Comparison of ENCODE assay signal across 8 cellular contexts in the genomic region with DNA sequence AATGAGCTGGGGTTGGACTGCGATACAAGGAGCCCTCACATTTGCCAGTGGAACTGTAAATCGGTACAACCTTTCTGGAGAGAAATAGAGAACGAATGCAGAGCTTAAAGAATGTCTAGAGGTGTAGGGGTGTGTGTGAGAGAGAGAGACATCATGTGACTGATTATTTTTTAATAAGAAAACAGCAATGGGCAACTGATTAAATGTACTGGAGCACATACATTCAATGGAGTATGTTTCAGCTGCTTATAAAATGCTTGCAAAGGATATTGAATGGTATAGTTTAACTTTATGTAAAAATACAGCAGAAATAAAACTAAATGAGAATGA. TPM values are rescaled to one million over a fixed set of nuclear protein-coding genes. Genes with fewer than 3 reads are reported as not detected.
DNase-seq lines count a peak whose midpoint lies in the region; ATAC-seq lines count a peak whose summit lies in the region.

No MANE protein-coding gene starts in this region.

- H3K27me3 ChIP-seq in HUES6 (ENCODE audit: control insufficient read depth, insufficient read depth, low read length), result no peaks in the 10 kb centered on the region
- H3K27me3 ChIP-seq in naive thymus-derived CD4-positive, alpha-beta T cell (ENCODE audit: control insufficient read depth in 2 of 2, insufficient read depth in 2 of 2, low read length in 2 of 2), result no peaks in the 10 kb centered on the region

- CTCF ChIA-PET in naive thymus-derived CD4-positive, alpha-beta T cell (lab: Charles Lee), result interaction anchor here (0.6 kb wide), 1 partner anchor 500 kb away, joined by 3 read pairs; no protein-coding TSS in a partner anchor

- peak overlapping the region; percentile 82 for H3K9ac ChIP-seq in HUES6 (ENCODE audit: low read length)

- peak overlapping the region; percentile 83 for H3K4me3 Mint-ChIP-seq in dendritic cell treated with granulocyte-macrophage colony-stimulating factor and Interleukin-4, amounts not matched to agents 40 ng/mL and 50 ng/mL, for 4 days
- H3K4me3 Mint-ChIP-seq in naive thymus-derived CD4-positive, alpha-beta T cell, result peak overlapping the region; percentile 37 to 82 (median 64)

- H3K9me3 ChIP-seq in HUES6 (ENCODE audit: control insufficient read depth, insufficient read depth, low read depth, low read length), result no peaks in the 10 kb centered on the region
- no peaks in the 10 kb centered on the region for H3K9me3 ChIP-seq in naive thymus-derived CD4-positive, alpha-beta T cell (ENCODE audit: control insufficient read depth in 2 of 3, low read length in 3 of 3)

- peak overlapping the region; percentile 93 for H3K4me3 ChIP-seq in HUES6 (ENCODE audit: low read depth, low read length)
- H3K4me3 ChIP-seq in naive thymus-derived CD4-positive, alpha-beta T cell (ENCODE audit: low read length), result peak overlapping the region; percentile 44

- peaks cover 3% of the 10 kb centered on the region for H3K4me1 ChIP-seq in HUES6 (ENCODE audit: control insufficient read depth, insufficient read depth, low read length)
- no peaks in the 10 kb centered on the region for H3K4me1 ChIP-seq in naive thymus-derived CD4-positive, alpha-beta T cell (ENCODE audit: control insufficient read depth in 2 of 2, insufficient read depth in 2 of 2, low read length in 2 of 2)

- peak overlapping the region; percentile 82 for H3K27ac Mint-ChIP-seq in dendritic cell treated with granulocyte-macrophage colony-stimulating factor and Interleukin-4, amounts not matched to agents 40 ng/mL and 50 ng/mL, for 4 days
- no peak overlapping the region for H3K27ac Mint-ChIP-seq in naive thymus-derived CD4-positive, alpha-beta T cell

- H3K9me3 Mint-ChIP-seq in dendritic cell treated with granulocyte-macrophage colony-stimulating factor and Interleukin-4, amounts not matched to agents 40 ng/mL and 50 ng/mL, for 4 days, result no peaks in the 10 kb centered on the region
- no peaks in the 10 kb centered on the region for H3K9me3 Mint-ChIP-seq in naive thymus-derived CD4-positive, alpha-beta T cell

- POLR2A ChIA-PET in naive thymus-derived CD4-positive, alpha-beta T cell (lab: Charles Lee), result no interaction called here

- no peaks in the 10 kb centered on the region for H3K36me3 ChIP-seq in HUES6 (ENCODE audit: control insufficient read depth, insufficient read depth, low read length)
- H3K36me3 ChIP-seq in naive thymus-derived CD4-positive, alpha-beta T cell (ENCODE audit: control insufficient read depth in 2 of 3, insufficient read depth in 3 of 3, low read length in 3 of 3), result no peaks in the 10 kb centered on the region

- no peaks in the 10 kb centered on the region for H3K36me3 Mint-ChIP-seq in dendritic cell treated with granulocyte-macrophage colony-stimulating factor and Interleukin-4, amounts not matched to agents 40 ng/mL and 50 ng/mL, for 4 days (ENCODE audit: low read depth)
- H3K36me3 Mint-ChIP-seq in naive thymus-derived CD4-positive, alpha-beta T cell, result no peaks in the 10 kb centered on the region

- no peaks in the 10 kb centered on the region for H3K27me3 Mint-ChIP-seq in dendritic cell treated with granulocyte-macrophage colony-stimulating factor and Interleukin-4, amounts not matched to agents 40 ng/mL and 50 ng/mL, for 4 days
- H3K27me3 Mint-ChIP-seq in naive thymus-derived CD4-positive, alpha-beta T cell, result peaks cover 23 to 40% (median 29%) of the 10 kb centered on the region in 5 donors

- H3K27ac ChIP-seq in HUES6 (ENCODE audit: low read depth, low read length), result peak overlapping the region; percentile 76
- no peak overlapping the region for H3K27ac ChIP-seq in naive thymus-derived CD4-positive, alpha-beta T cell (ENCODE audit: low read depth, low read length)

- ATAC-seq in GM21447 (IDR thresholded peaks at IDR 0.05; ENCODE audit: unreplicated experiment), result peak; percentile 27
- peak; percentile 8 for ATAC-seq in naive thymus-derived CD4-positive, alpha-beta T cell

- intact Hi-C loops in dendritic cell treated with granulocyte-macrophage colony-stimulating factor and Interleukin-4, amounts not matched to agents 40 ng/mL and 50 ng/mL, for 4 days (cut with micrococcal nuclease), result loop anchor here (2.0 to 10.0 kb wide), 2 partner anchors 198 to 742 kb away; a partner anchor contains a TSS
- intact Hi-C loops in naive thymus-derived CD4-positive, alpha-beta T cell (cut with micrococcal nuclease), result no loop called here

- H3K4me1 Mint-ChIP-seq in dendritic cell treated with granulocyte-macrophage colony-stimulating factor and Interleukin-4, amounts not matched to agents 40 ng/mL and 50 ng/mL, for 4 days (ENCODE audit: low read depth), result peaks cover 16% of the 10 kb centered on the region
- H3K4me1 Mint-ChIP-seq in naive thymus-derived CD4-positive, alpha-beta T cell, result peaks cover 6 to 12% (median 10%) of the 10 kb centered on the region in 7 donors

- DNase-seq in DMS79 (lab: John Stamatoyannopoulos, UW) (peak; percentile 56), AML-193 (lab: John Stamatoyannopoulos, UW) (no peak), GF-D8 (lab: John Stamatoyannopoulos, UW) (no peak)
- no peak for DNase-seq in naive thymus-derived CD4-positive, alpha-beta T cell
- DNase-seq in stimulated activated CD4-positive, alpha-beta T cell treated with anti-CD3 and anti-CD28 coated beads, Interleukin-4, amount 100 ng/mL, for 4 hours, result no peak

RNA-seq across cellular contexts. Expression of a gene that starts 0.4 kb away (rescaled TPM):
- under 1 TPM in 1 of 5 experiments, not detected in 4; 0.15 TPM for total RNA-seq in naive thymus-derived CD4-positive, alpha-beta T cell
- under 1 TPM in 1 of 2 donors, not detected in 1; 0.15 TPM for polyA plus RNA-seq in naive thymus-derived CD4-positive, alpha-beta T cell
